In the genomic region with DNA sequence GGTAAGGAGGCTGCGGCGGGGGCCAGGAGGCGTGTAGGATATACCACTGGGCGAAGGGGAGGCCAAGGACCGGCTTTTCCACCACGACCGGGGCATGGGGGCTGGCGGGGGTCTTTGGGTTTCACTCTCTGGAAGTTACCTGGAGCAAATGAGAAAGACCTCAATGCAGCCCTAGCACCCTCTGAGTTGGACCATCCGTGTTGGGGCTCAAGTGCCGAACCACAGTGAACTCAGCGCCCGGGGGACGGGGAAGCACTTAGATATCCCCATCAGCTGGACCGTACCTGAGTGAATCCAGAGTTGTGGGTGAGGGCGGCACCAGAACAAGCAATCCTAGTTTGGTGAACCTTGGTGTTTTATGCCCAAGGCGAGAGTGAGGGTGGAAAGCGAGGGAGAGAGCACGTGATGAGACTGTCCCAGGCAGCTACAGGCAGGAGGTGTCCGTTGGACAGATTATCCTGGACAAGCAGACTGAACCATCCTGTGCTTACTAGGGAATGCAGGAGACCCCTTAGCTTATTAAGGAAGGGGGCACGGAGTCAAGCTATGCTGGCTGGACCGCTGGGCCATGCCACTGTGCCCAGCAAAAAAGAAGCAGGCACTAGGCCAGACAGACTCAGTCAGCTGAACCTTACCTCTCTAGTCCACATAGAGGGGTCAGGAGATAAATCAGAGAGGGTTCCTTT, we compare ENCODE assay signal across 1 cellular context.
TF ChIP-seq lines count a peak whose summit lies in the region.

No MANE protein-coding gene starts in this region.

TF ChIP-seq in SK-N-SH treated with all-trans-retinoic acid at 6 μM for 48 hours, 23 proteins besides CTCF, POLR2A, EP300 and RAD21 (continued from another document):
- TF ChIP-seq, protein P1, sequence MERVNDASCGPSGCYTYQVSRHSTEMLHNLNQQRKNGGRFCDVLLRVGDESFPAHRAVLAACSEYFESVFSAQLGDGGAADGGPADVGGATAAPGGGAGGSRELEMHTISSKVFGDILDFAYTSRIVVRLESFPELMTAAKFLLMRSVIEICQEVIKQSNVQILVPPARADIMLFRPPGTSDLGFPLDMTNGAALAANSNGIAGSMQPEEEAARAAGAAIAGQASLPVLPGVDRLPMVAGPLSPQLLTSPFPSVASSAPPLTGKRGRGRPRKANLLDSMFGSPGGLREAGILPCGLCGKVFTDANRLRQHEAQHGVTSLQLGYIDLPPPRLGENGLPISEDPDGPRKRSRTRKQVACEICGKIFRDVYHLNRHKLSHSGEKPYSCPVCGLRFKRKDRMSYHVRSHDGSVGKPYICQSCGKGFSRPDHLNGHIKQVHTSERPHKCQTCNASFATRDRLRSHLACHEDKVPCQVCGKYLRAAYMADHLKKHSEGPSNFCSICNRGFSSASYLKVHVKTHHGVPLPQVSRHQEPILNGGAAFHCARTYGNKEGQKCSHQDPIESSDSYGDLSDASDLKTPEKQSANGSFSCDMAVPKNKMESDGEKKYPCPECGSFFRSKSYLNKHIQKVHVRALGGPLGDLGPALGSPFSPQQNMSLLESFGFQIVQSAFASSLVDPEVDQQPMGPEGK (CRISPR knock-in tag; IDR thresholded peaks at IDR 0.05; ENCODE audit: borderline replicate concordance): no peak
TF ChIP-seq in SK-N-SH treated with all-trans-retinoic acid at 6 μM for 48 hours: peak in this region for 1.
